Comparison of ENCODE assay signal across 1 cellular context in genomic region chr1:159851386-159851785, GRCh38.
TF ChIP-seq lines count a peak whose summit lies in the region.

No MANE protein-coding gene starts in this region.

TF ChIP-seq in H1, 55 proteins besides CTCF, POLR2A, EP300 and RAD21:
- TF ChIP-seq BACH1 (IDR thresholded peaks at IDR 0.05; ENCODE audit: low read length) (no peak), MAFK (IDR thresholded peaks at IDR 0.05; ENCODE audit: low read depth, low read length) (no peak), SP4 (IDR thresholded peaks at IDR 0.05; ENCODE audit: low read length) (no peak), ASH2L (IDR thresholded peaks at IDR 0.05; ENCODE audit: low read length) (no peak), EZH2 (IDR thresholded peaks at IDR 0.05; ENCODE audit: low read depth, low read length, severe bottlenecking) (no peak), CBX8 (IDR thresholded peaks at IDR 0.05; ENCODE audit: borderline replicate concordance, low read depth, low read length) (no peak), SRF (IDR thresholded peaks at IDR 0.05; ENCODE audit: low read depth, low read length) (no peak), E2F6 (IDR thresholded peaks at IDR 0.05) (no peak), CBX5 (IDR thresholded peaks at IDR 0.05; ENCODE audit: low read depth, low read length) (no peak)
